ENCODE assay signal across 8 cellular contexts in genomic region chr2:73386894-73387636, GRCh38. TPM values are rescaled to one million over a fixed set of nuclear protein-coding genes. Genes with fewer than 3 reads are reported as not detected.
A peak's percentile ranks its signal among the peaks of the same experiment; 100 is the strongest.
DNase-seq lines count a peak whose midpoint lies in the region; ATAC-seq and TF ChIP-seq lines count a peak whose summit lies in the region.

No MANE protein-coding gene starts in this region.

- DNase-seq in GM12864 (ENCODE audit: low read depth) (no peak), epithelial cell of proximal tubule (ENCODE audit: low read depth) (no peak), NCI-H446 treated with DMSO at 0.1 percent for 48 hours (lab: John Stamatoyannopoulos, UW) (no peak), NCI-H1417 treated with DMSO at 0.1 percent for 48 hours (lab: John Stamatoyannopoulos, UW) (no peak)

- H3K4me3 ChIP-seq in GM12864 (ENCODE audit: low read depth, low read length) (peak overlapping the region; percentile 85), OCI-LY3 (ENCODE audit: low read length) (peak overlapping the region; percentile 97), epithelial cell of proximal tubule (ENCODE audit: low read depth, low read length) (peak overlapping the region; percentile 97), rectal smooth muscle tissue (ENCODE audit: low read length) (peak overlapping the region; percentile 81)

- ATAC-seq in HG03565 (IDR thresholded peaks at IDR 0.05; ENCODE audit: unreplicated experiment) (no peak), GM18870 (IDR thresholded peaks at IDR 0.05; ENCODE audit: unreplicated experiment) (no peak)

- TF ChIP-seq CTCF in GM12864 (IDR thresholded peaks at IDR 0.05; ENCODE audit: low read depth, low read length, missing control alignments): no peak
- no peak for TF ChIP-seq CTCF in OCI-LY3 (IDR thresholded peaks at IDR 0.05; ENCODE audit: low read depth, low read length)
- no peak for TF ChIP-seq CTCF in epithelial cell of proximal tubule (conservative IDR thresholded peaks at IDR 0.05; ENCODE audit: low read depth, low read length)

- H3K27me3 ChIP-seq in OCI-LY3 (ENCODE audit: low read depth, low read length): peaks cover 15% of the 10 kb centered on the region
- no peaks in the 10 kb centered on the region for H3K27me3 ChIP-seq in rectal smooth muscle tissue (ENCODE audit: control insufficient read depth, insufficient read depth, low read length)

- H3K36me3 ChIP-seq in OCI-LY3 (replicated peaks; ENCODE audit: low read depth, low read length) (no peaks in the 10 kb centered on the region), rectal smooth muscle tissue (ENCODE audit: control insufficient read depth, insufficient read depth, low read length) (no peaks in the 10 kb centered on the region)

- H3K4me1 ChIP-seq in OCI-LY3 (ENCODE audit: low read length) (peaks cover 15% of the 10 kb centered on the region), rectal smooth muscle tissue (ENCODE audit: control insufficient read depth, insufficient read depth, low read length) (peaks cover 4% of the 10 kb centered on the region)

- H4K20me1 ChIP-seq in OCI-LY3 (ENCODE audit: insufficient read depth, low read length): no peaks in the 10 kb centered on the region; the same call in 1 of the 2 replicates

- no peaks in the 10 kb centered on the region for H3K9me3 ChIP-seq in OCI-LY3 (ENCODE audit: insufficient read depth, low read length)

- peaks cover 29% of the 10 kb centered on the region for H3K79me2 ChIP-seq in OCI-LY3 (ENCODE audit: low read length)

- H3K9ac ChIP-seq in OCI-LY3 (ENCODE audit: low read length) (peak overlapping the region; percentile 82), rectal smooth muscle tissue (ENCODE audit: low read length) (no peak overlapping the region)

- no peak overlapping the region for H2AFZ ChIP-seq in OCI-LY3 (ENCODE audit: low read depth, low read length)

- H3K27ac ChIP-seq in OCI-LY3 (ENCODE audit: low read length): no peak overlapping the region
- no peak overlapping the region for H3K27ac ChIP-seq in rectal smooth muscle tissue (ENCODE audit: low read depth, low read length)

- H3K4me2 ChIP-seq in OCI-LY3 (ENCODE audit: low read length): peak overlapping the region; percentile 88

RNA-seq across cellular contexts. Expression of gene ALMS1, which starts 1.4 kb away (rescaled TPM):
- 11.8 and 16.3 TPM in 2 replicates for total RNA-seq in epithelial cell of proximal tubule
